In genomic region chr1:113975211-113975895, GRCh38 we compare ENCODE assay signal across 10 cellular contexts. TPM values are rescaled to one million over a fixed set of nuclear protein-coding genes. Genes with fewer than 3 reads are reported as not detected.
DNase-seq lines count a peak whose midpoint lies in the region; ATAC-seq and TF ChIP-seq lines count a peak whose summit lies in the region.
"Had no signal": no experiment of that assay in that cellular context is flagged by ENCODE, and none has a peak within 500 bp of the region (broad histone marks: within the 10 kb centered on the region; RNA-seq: fewer than 3 reads in every experiment).

No MANE protein-coding gene starts in this region.

- no peak for TF ChIP-seq POLR2A in lower leg skin (IDR thresholded peaks at IDR 0.05)

- H3K4me3 Mint-ChIP-seq in activated naive CD8-positive, alpha-beta T cell treated with anti-CD3 and anti-CD28 coated beads for 36 hours = no peak overlapping the region
- no peak overlapping the region for H3K4me3 Mint-ChIP-seq in nephron

- H3K36me3 Mint-ChIP-seq in activated naive CD8-positive, alpha-beta T cell treated with anti-CD3 and anti-CD28 coated beads for 36 hours = peaks cover 24% of the 10 kb centered on the region
- H3K36me3 Mint-ChIP-seq in nephron (ENCODE audit: low read depth) = peaks cover 42% of the 10 kb centered on the region

- peak overlapping the region; percentile 11 for H3K27ac Mint-ChIP-seq in activated naive CD8-positive, alpha-beta T cell treated with anti-CD3 and anti-CD28 coated beads for 36 hours
- H3K27ac Mint-ChIP-seq in nephron = peak overlapping the region; percentile 2 to 81 (median 32)

- no peaks in the 10 kb centered on the region for H3K9me3 Mint-ChIP-seq in activated naive CD8-positive, alpha-beta T cell treated with anti-CD3 and anti-CD28 coated beads for 36 hours
- no peaks in the 10 kb centered on the region for H3K9me3 Mint-ChIP-seq in nephron

- no peak for TF ChIP-seq CTCF in nephron (IDR thresholded peaks at IDR 0.05; ENCODE audit: unreplicated experiment in 3 of 3)
- TF ChIP-seq CTCF in lower leg skin (IDR thresholded peaks at IDR 0.05) = no peak

- no peak for ATAC-seq in sciatic nerve

- 58 to 68% methylated on average over 4 of the region's 4 CpGs for WGBS in lower leg skin, 2 donors

- no peaks in the 10 kb centered on the region for H3K27me3 Mint-ChIP-seq in activated naive CD8-positive, alpha-beta T cell treated with anti-CD3 and anti-CD28 coated beads for 36 hours
- no peaks in the 10 kb centered on the region for H3K27me3 Mint-ChIP-seq in nephron (ENCODE audit: low read depth)

- no peak overlapping the region for H3K4me3 ChIP-seq in lower leg skin (ENCODE audit: low read depth, poor library complexity, severe bottlenecking)
- H3K4me3 ChIP-seq: thoracic aorta had no signal

- DNase-seq in ELR (ENCODE audit: low read depth) = peak; percentile 33
- peak; percentile 61 for DNase-seq in LHCN-M2 (ENCODE audit: low read depth)
- no peak for DNase-seq in activated naive CD8-positive, alpha-beta T cell treated with anti-CD3 and anti-CD28 coated beads for 36 hours
- DNase-seq in DMS114 treated with DMSO at 0.1 percent for 48 hours (lab: John Stamatoyannopoulos, UW; ENCODE audit: unreplicated experiment) = no peak
- no peak for DNase-seq in lower leg skin (ENCODE audit: low spot score in 2 of 2)
- DNase-seq in sciatic nerve (ENCODE audit: low spot score) = no peak
- no peak for DNase-seq in COLO829 (ENCODE audit: low spot score)
- DNase-seq: islet precursor cell had no signal

- peaks cover 57% of the 10 kb centered on the region for H3K4me1 Mint-ChIP-seq in activated naive CD8-positive, alpha-beta T cell treated with anti-CD3 and anti-CD28 coated beads for 36 hours
- peaks cover 43% of the 10 kb centered on the region for H3K4me1 Mint-ChIP-seq in nephron

- intact Hi-C loops in lower leg skin (cut with DNase I; ENCODE audit: low total_unique reads) = no loop called here
- intact Hi-C loops in sciatic nerve (cut with DNase I) = no loop called here

RNA-seq across cellular contexts. Expression of gene OLFML3, which starts 3.9 kb away (rescaled TPM):
- total RNA-seq in LHCN-M2 (2014; rRNA removed) (583 and 771 TPM in 2 replicates), lower leg skin (10 to 100 TPM in 2 of 4 donors, 1 to 10 TPM in 2; 3.7 to 57.9 (median 15.9) TPM), sciatic nerve (46.0 TPM)
- polyA plus RNA-seq in LHCN-M2 (2012) = 549 TPM
- total RNA-seq in activated naive CD8-positive, alpha-beta T cell treated with anti-CD3 and anti-CD28 coated beads for 36 hours = under 1 TPM in 1 of 2 experiments, not detected in 1; 0.20 TPM

RNA-seq across cellular contexts. Expression of gene HIPK1, which starts 46.2 kb away (rescaled TPM):
- total RNA-seq in LHCN-M2 (2014; rRNA removed) (28.2 and 40.1 TPM in 2 replicates), lower leg skin (10 to 100 TPM; 47.6 to 58.3 (median 54.5) TPM), sciatic nerve (91.2 TPM)
- 13.8 TPM for polyA plus RNA-seq in LHCN-M2 (2012)
- total RNA-seq in activated naive CD8-positive, alpha-beta T cell treated with anti-CD3 and anti-CD28 coated beads for 36 hours = 10 to 100 TPM; 41.1 to 45.7 TPM

Comparison
In these comparisons a context has a peak if more than half of its experiments do, and no peak if none do; other contexts are left out.
1. DNase-seq: peak in ELR (single experiment) and LHCN-M2 (single experiment); none in activated naive CD8-positive, alpha-beta T cell treated with anti-CD3 and anti-CD28 coated beads for 36 hours (single experiment), DMS114 treated with DMSO at 0.1 percent for 48 hours (single experiment), lower leg skin (0 of 2), sciatic nerve (single experiment) and COLO829 (single experiment).